ENCODE assay signal across 9 cellular contexts in genomic region chr2:218883491-218884490, GRCh38. TPM values are rescaled to one million over a fixed set of nuclear protein-coding genes. Genes with fewer than 3 reads are reported as not detected.
DNase-seq lines count a peak whose midpoint lies in the region; ATAC-seq and TF ChIP-seq lines count a peak whose summit lies in the region.
"Had no signal": no experiment of that assay in that cellular context is flagged by ENCODE, and none has a peak within 500 bp of the region (broad histone marks: within the 10 kb centered on the region; RNA-seq: fewer than 3 reads in every experiment).

No MANE protein-coding gene starts in this region.

- TF ChIP-seq POLR2A in vagina (IDR thresholded peaks at IDR 0.05): no peak

- intact Hi-C loops in ascending aorta (cut with DNase I): no loop called here
- intact Hi-C loops in left lung (cut with DNase I): no loop called here
- intact Hi-C loops in vagina (cut with DNase I): no loop called here

- H3K9me3 ChIP-seq in ascending aorta: no peaks in the 10 kb centered on the region
- H3K9me3 ChIP-seq in left lung: no peaks in the 10 kb centered on the region
- no peaks in the 10 kb centered on the region for H3K9me3 ChIP-seq in vagina

- H3K4me1 ChIP-seq in ascending aorta: peaks cover 0 to 22% of the 10 kb centered on the region in 2 donors
- H3K4me1 ChIP-seq in left lung: peaks cover 9 to 25% of the 10 kb centered on the region in 2 donors
- peaks cover 54% of the 10 kb centered on the region for H3K4me1 ChIP-seq in vagina

- H3K4me3 ChIP-seq in ascending aorta (peak overlapping the region; percentile 45 to 65), left lung (peak overlapping the region; percentile 19 to 28), vagina (peak overlapping the region; percentile 40 to 48)

- H3K27me3 ChIP-seq in ascending aorta: peaks cover 25% of the 10 kb centered on the region
- peaks cover 41 to 87% of the 10 kb centered on the region in 2 donors for H3K27me3 ChIP-seq in left lung
- peaks cover 11% of the 10 kb centered on the region for H3K27me3 ChIP-seq in vagina

- peak; percentile 63 for ATAC-seq in left lung

- DNase-seq in stimulated activated CD4-positive, alpha-beta T cell treated with anti-CD3 and anti-CD28 coated beads, Interleukin-15, amount 100 ng/mL, for 24 hours: peak; percentile 55
- no peak for DNase-seq in stimulated activated CD4-positive, alpha-beta T cell treated with anti-CD3 and anti-CD28 coated beads, Interleukin-4, amount 100 ng/mL, for 24 hours
- DNase-seq in ascending aorta (ENCODE audit: low spot score in 2 of 2) (no peak), left lung (no peak), vagina (ENCODE audit: extremely low spot score in 2 of 2) (no peak), foreskin melanocyte (no peak), NCI-H2029 (lab: John Stamatoyannopoulos, UW) (no peak), NCI-H345 treated with DMSO at 0.1 percent for 48 hours (lab: John Stamatoyannopoulos, UW; ENCODE audit: unreplicated experiment) (no peak)

- no peaks in the 10 kb centered on the region for H3K36me3 ChIP-seq in ascending aorta
- H3K36me3 ChIP-seq in left lung: no peaks in the 10 kb centered on the region
- H3K36me3 ChIP-seq in vagina: no peaks in the 10 kb centered on the region

- TF ChIP-seq CTCF in ascending aorta (IDR thresholded peaks at IDR 0.05) (no peak), left lung (IDR thresholded peaks at IDR 0.05) (no peak), vagina (IDR thresholded peaks at IDR 0.05) (no peak)

- H3K27ac ChIP-seq in ascending aorta (no peak overlapping the region), left lung (no peak overlapping the region), vagina (peak overlapping the region; percentile 54)

RNA-seq across cellular contexts. Expression of gene WNT10A, which starts 3.1 kb away (rescaled TPM):
- not detected for total RNA-seq in ascending aorta
- 1 to 10 TPM in 1 of 2 donors, under 1 TPM in 1; 0.47 to 1.1 TPM for total RNA-seq in left lung
- total RNA-seq in vagina: 2.5 TPM

RNA-seq across cellular contexts. Expression of gene WNT6, which starts 24.2 kb away (rescaled TPM):
- 1.2 TPM for total RNA-seq in ascending aorta
- total RNA-seq in left lung: not detected
- total RNA-seq in vagina: 2.0 TPM
- total RNA-seq: mononuclear cell had no signal

RNA-seq across cellular contexts. Expression of gene PRKAG3, which starts 52.2 kb away (rescaled TPM):
- total RNA-seq in ascending aorta (not detected), left lung (not detected), vagina (not detected)
- total RNA-seq: mononuclear cell had no signal
